In genomic region chr1:241611063-241611462, GRCh38 we compare ENCODE assay signal across 8 cellular contexts. TPM values are rescaled to one million over a fixed set of nuclear protein-coding genes. Genes with fewer than 3 reads are reported as not detected.
DNase-seq lines count a peak whose midpoint lies in the region; ATAC-seq and TF ChIP-seq lines count a peak whose summit lies in the region.

No MANE protein-coding gene starts in this region.

- no peaks in the 10 kb centered on the region for H3K27me3 Mint-ChIP-seq in neural crest cell (ENCODE audit: low read depth)

- no peak overlapping the region for H3K27ac ChIP-seq in fibroblast of lung (ENCODE audit: insufficient read depth, low read length)

- H3K4me2 ChIP-seq in fibroblast of lung (ENCODE audit: extremely low read depth, insufficient read depth, low read length) = no peak overlapping the region

- H2AFZ ChIP-seq in fibroblast of lung (ENCODE audit: low read length) = no peak overlapping the region

- no peaks in the 10 kb centered on the region for H3K27me3 ChIP-seq in fibroblast of lung (ENCODE audit: control insufficient read depth, insufficient read depth, low read length)

- H3K9me3 Mint-ChIP-seq in neural crest cell = no peaks in the 10 kb centered on the region

- no peaks in the 10 kb centered on the region for H3K36me3 ChIP-seq in fibroblast of lung (ENCODE audit: control insufficient read depth, insufficient read depth, low read length)

- in situ Hi-C loops in GM13976 (cut with MboI; ENCODE audit: low sequenced_read_pairs, unreplicated experiment) = loop anchor here (10.0 kb wide), 1 partner anchor 384 kb away; the partner anchor contains the start of gene MAP1LC3C

- peak; percentile 25 for TF ChIP-seq CTCF in GM13976 (IDR thresholded peaks at IDR 0.05; ENCODE audit: borderline replicate concordance, control extremely low read depth, extremely low read depth, insufficient read depth, missing control alignments)
- TF ChIP-seq CTCF in fibroblast of lung (conservative IDR thresholded peaks at IDR 0.05 in 1 of 2, IDR thresholded peaks at IDR 0.05 in 1 of 2; ENCODE audit: low read depth in 1 of 2, low read length in 2 of 2) = peak; percentile 49 to 50
- peak; percentile 80 for TF ChIP-seq CTCF in neural crest cell (conservative IDR thresholded peaks at IDR 0.05)

- H3K4me1 Mint-ChIP-seq in neural crest cell = no peaks in the 10 kb centered on the region

- no peak overlapping the region for H3K9ac ChIP-seq in fibroblast of lung (ENCODE audit: insufficient read depth, low read length)

- H3K9me3 ChIP-seq in fibroblast of lung (ENCODE audit: control insufficient read depth, insufficient read depth, low read depth, low read length) = no peaks in the 10 kb centered on the region

- DNase-seq in AG20443 (ENCODE audit: low spot score) (peak; percentile 41), GM13976 (ENCODE audit: low spot score) (peak; percentile 36), NCI-H1092 treated with DMSO at 0.1 percent for 48 hours (lab: John Stamatoyannopoulos, UW) (peak; percentile 75), fibroblast of lung (ENCODE audit: low read depth in 2 of 2) (peak; percentile 61 to 82), neural crest cell (ENCODE audit: low read depth, low spot score) (no peak), GOT3 (lab: John Stamatoyannopoulos, UW) (no peak)

- no peak overlapping the region for H3K4me3 ChIP-seq in fibroblast of lung (replicated peaks in 1 of 4; ENCODE audit: control extremely low read depth in 1 of 4, insufficient read depth in 1 of 4, low read depth in 3 of 4, low read length in 4 of 4)

- peak; percentile 87 for ATAC-seq in HG02642 (IDR thresholded peaks at IDR 0.05; ENCODE audit: poor library complexity, unreplicated experiment)
- ATAC-seq in SK-N-SH treated with all-trans-retinoic acid at 6 μM for 48 hours = peak; percentile 88

- H3K4me1 ChIP-seq in fibroblast of lung (ENCODE audit: control insufficient read depth, extremely low read depth, insufficient read depth, low read length) = peaks cover 11% of the 10 kb centered on the region

- no peak overlapping the region for H3K4me3 Mint-ChIP-seq in neural crest cell

- H3K79me2 ChIP-seq in fibroblast of lung (ENCODE audit: control insufficient read depth, insufficient read depth, low read length) = no peaks in the 10 kb centered on the region

- no peaks in the 10 kb centered on the region for H4K20me1 ChIP-seq in fibroblast of lung (ENCODE audit: control insufficient read depth, extremely low read depth, insufficient read depth, low read length)

- H3K36me3 Mint-ChIP-seq in neural crest cell (ENCODE audit: low read depth) = no peaks in the 10 kb centered on the region

- no peak overlapping the region for H3K27ac Mint-ChIP-seq in neural crest cell (ENCODE audit: unreplicated experiment)

TF ChIP-seq in SK-N-SH treated with all-trans-retinoic acid at 6 μM for 48 hours, 23 proteins besides CTCF, POLR2A, EP300 and RAD21:
- TF ChIP-seq ZFP30 (CRISPR knock-in tag; IDR thresholded peaks at IDR 0.05) (no peak), ZNF8 (CRISPR knock-in tag; IDR thresholded peaks at IDR 0.05) (no peak), OSR1 (CRISPR knock-in tag; IDR thresholded peaks at IDR 0.05) (no peak), ZFP3 (CRISPR knock-in tag; IDR thresholded peaks at IDR 0.05) (no peak), CSRNP3 (CRISPR knock-in tag; IDR thresholded peaks at IDR 0.05) (no peak), ISL1 (CRISPR knock-in tag; IDR thresholded peaks at IDR 0.05) (no peak), ZNF70 (CRISPR knock-in tag; IDR thresholded peaks at IDR 0.05) (no peak), TSHZ2 (CRISPR knock-in tag; IDR thresholded peaks at IDR 0.05) (no peak), GLIS3 (CRISPR knock-in tag; IDR thresholded peaks at IDR 0.05) (no peak), ESRRG (CRISPR knock-in tag; IDR thresholded peaks at IDR 0.05) (no peak), CREB5 (CRISPR knock-in tag; IDR thresholded peaks at IDR 0.05; ENCODE audit: low read depth) (no peak)

RNA-seq across cellular contexts. Expression of gene CHML, which starts 29.1 kb away (rescaled TPM):
- total RNA-seq in fibroblast of lung (7.2 and 11.4 TPM in 2 replicates), neural crest cell (21.3 and 22.5 TPM in 2 replicates)
- 10.8 and 16.1 TPM in 2 replicates for polyA plus RNA-seq in fibroblast of lung
- 7.0 and 12.6 TPM in 2 replicates for polyA plus RNA-seq in fibroblast of lung (2012)
- polyA minus RNA-seq in fibroblast of lung (ENCODE audit: low replicate concordance) = 16.1 and 22.5 TPM in 2 replicates

RNA-seq across cellular contexts. Expression of gene OPN3, which starts 29.1 kb away (rescaled TPM):
- total RNA-seq in fibroblast of lung (20.3 and 32.5 TPM in 2 replicates), neural crest cell (31.2 and 32.1 TPM in 2 replicates)
- polyA plus RNA-seq in fibroblast of lung = 27.5 and 58.9 TPM in 2 replicates
- 12.9 and 30.8 TPM in 2 replicates for polyA plus RNA-seq in fibroblast of lung (2012)
- polyA minus RNA-seq in fibroblast of lung (ENCODE audit: low replicate concordance) = 17.0 and 18.5 TPM in 2 replicates

RNA-seq across cellular contexts. Expression of gene WDR64, which starts 41.0 kb away (rescaled TPM):
- total RNA-seq in fibroblast of lung = not detected in 2 replicates
- not detected in 2 replicates for polyA plus RNA-seq in fibroblast of lung
- not detected in 2 replicates for polyA plus RNA-seq in fibroblast of lung (2012)
- polyA minus RNA-seq in fibroblast of lung (ENCODE audit: low replicate concordance) = not detected in 2 replicates
- 0.32 TPM in 1 of 2 replicates, not detected in the other for total RNA-seq in neural crest cell

Comparison
In these comparisons a context has a peak if more than half of its experiments do, and no peak if none do; other contexts are left out.
1. DNase-seq: peak in AG20443 (single experiment), GM13976 (single experiment), NCI-H1092 treated with DMSO at 0.1 percent for 48 hours (single experiment) and fibroblast of lung (2 of 2); none in neural crest cell (single experiment) and GOT3 (single experiment).
2. CTCF ChIP-seq: peak in every context shown above with its lines; median percentile 80 in neural crest cell; 50 in fibroblast of lung; 25 in GM13976.